Comparison of ENCODE assay signal across 13 cellular contexts in the genomic region with DNA sequence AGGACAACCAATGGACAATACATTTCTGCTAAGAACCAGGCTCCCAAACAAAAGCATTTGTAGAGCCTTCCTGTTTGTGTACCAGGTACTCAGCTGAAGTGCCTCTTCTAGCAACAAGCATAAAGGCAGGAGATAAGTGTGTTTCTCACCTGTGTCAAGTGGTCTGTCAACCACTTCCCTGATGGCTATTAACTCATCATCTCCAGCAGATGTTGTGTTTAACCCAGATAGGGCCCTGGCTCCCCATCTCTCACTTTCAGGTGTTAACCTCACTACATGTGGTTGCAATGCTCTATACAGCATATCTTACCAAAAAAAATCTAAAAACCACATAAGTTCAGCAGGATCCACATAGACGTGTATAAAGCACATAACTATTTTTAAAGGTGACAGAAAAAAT. TPM values are rescaled to one million over a fixed set of nuclear protein-coding genes. Genes with fewer than 3 reads are reported as not detected.
DNase-seq lines count a peak whose midpoint lies in the region; ATAC-seq and FAIRE-seq lines count a peak whose summit lies in the region.
"Had no signal": no experiment of that assay in that cellular context is flagged by ENCODE, and none has a peak within 500 bp of the region (broad histone marks: within the 10 kb centered on the region; RNA-seq: fewer than 3 reads in every experiment).

No MANE protein-coding gene starts in this region.

- no peak overlapping the region for H3K4me3 Mint-ChIP-seq in activated T-cell treated with anti-CD3 and anti-CD28 coated beads, Interleukin-2, amount 50 U/mL, for 72 hours
- H3K4me3 Mint-ChIP-seq: T-helper 2 cell treated with Interferon-gamma antibody and Interleukin-4, amounts not matched to agents 5 μg/mL and 100 μg/mL, for 36 hours had no signal

- H3K27ac Mint-ChIP-seq in activated T-cell treated with anti-CD3 and anti-CD28 coated beads, Interleukin-2, amount 50 U/mL, for 72 hours = no peak overlapping the region
- H3K27ac Mint-ChIP-seq: T-helper 2 cell treated with Interferon-gamma antibody and Interleukin-4, amounts not matched to agents 5 μg/mL and 100 μg/mL, for 36 hours had no signal

- ATAC-seq in activated T-cell treated with anti-CD3 and anti-CD28 coated beads, Interleukin-2, amount 50 U/mL, for 72 hours (replicated peaks in 1 of 2) = peak; percentile 69 to 88
- ATAC-seq in HG02885 (IDR thresholded peaks at IDR 0.05; ENCODE audit: poor library complexity, unreplicated experiment) = peak; percentile 70
- ATAC-seq in stimulated activated naive CD8-positive, alpha-beta T cell treated with anti-CD3 and anti-CD28 coated beads, Interleukin-15, Interleukin-2, amounts not matched to agents 100 U/mL and 50 U/mL, for 24 hours = peak; percentile 62

- H3K4me1 Mint-ChIP-seq in activated T-cell treated with anti-CD3 and anti-CD28 coated beads, Interleukin-2, amount 50 U/mL, for 72 hours (ENCODE audit: low read depth) = peaks cover 27% of the 10 kb centered on the region

- DNase-seq in activated T-cell treated with anti-CD3 and anti-CD28 coated beads, Interleukin-2, amount 50 U/mL, for 72 hours = peak in 1 of 2 donors; percentile 28
- no peak for DNase-seq in activated T-cell treated with anti-CD3 and anti-CD28 coated beads, Interleukin-2, amount 50 U/mL, for 1 hour
- DNase-seq in NCI-H187 treated with DMSO at 0.1 percent for 48 hours (lab: John Stamatoyannopoulos, UW) = peak; percentile 92
- DNase-seq in stimulated activated naive CD8-positive, alpha-beta T cell treated with anti-CD3 and anti-CD28 coated beads, Interleukin-15, Interleukin-2, amounts not matched to agents 100 U/mL and 50 U/mL, for 24 hours = no peak
- DNase-seq in RCC 7860 (ENCODE audit: low spot score) = no peak
- no peak for DNase-seq in mesenteric fat pad (ENCODE audit: low spot score)
- DNase-seq in NCI-H82 treated with DMSO at 0.1 percent for 48 hours (lab: John Stamatoyannopoulos, UW; ENCODE audit: unreplicated experiment) = no peak
- DNase-seq: Kasumi-1; mesenchymal stem cell; stimulated activated CD4-positive, alpha-beta T cell treated with anti-CD3 and anti-CD28 coated beads, Interleukin-12 subunit alpha, Interleukin-12 subunit beta, amount 100 ng/mL, for 4 hours had no signal

- no peaks in the 10 kb centered on the region for H3K9me3 Mint-ChIP-seq in activated T-cell treated with anti-CD3 and anti-CD28 coated beads, Interleukin-2, amount 50 U/mL, for 72 hours
- H3K9me3 Mint-ChIP-seq: T-helper 2 cell treated with Interferon-gamma antibody and Interleukin-4, amounts not matched to agents 5 μg/mL and 100 μg/mL, for 36 hours had no signal

- H3K27me3 Mint-ChIP-seq in activated T-cell treated with anti-CD3 and anti-CD28 coated beads, Interleukin-2, amount 50 U/mL, for 72 hours (ENCODE audit: low read depth) = peaks cover 51% of the 10 kb centered on the region

- no peaks in the 10 kb centered on the region for H3K36me3 Mint-ChIP-seq in activated T-cell treated with anti-CD3 and anti-CD28 coated beads, Interleukin-2, amount 50 U/mL, for 72 hours (ENCODE audit: insufficient read depth in 2 of 2)

- FAIRE-seq in RCC 7860 (lab: Jason Lieb, UNC) = no peak

RNA-seq across cellular contexts. Expression of gene IL17A, which starts 9.6 kb away (rescaled TPM):
- total RNA-seq in activated T-cell treated with anti-CD3 and anti-CD28 coated beads, Interleukin-2, amount 50 U/mL, for 72 hours = 1 to 10 TPM in 1 of 2 donors, under 1 TPM in 1; 0.22 to 2.8 TPM
- total RNA-seq in mesenteric fat pad = not detected
- total RNA-seq: temporal lobe had no signal
